Comparison of ENCODE assay signal across 10 cellular contexts in the genomic region with DNA sequence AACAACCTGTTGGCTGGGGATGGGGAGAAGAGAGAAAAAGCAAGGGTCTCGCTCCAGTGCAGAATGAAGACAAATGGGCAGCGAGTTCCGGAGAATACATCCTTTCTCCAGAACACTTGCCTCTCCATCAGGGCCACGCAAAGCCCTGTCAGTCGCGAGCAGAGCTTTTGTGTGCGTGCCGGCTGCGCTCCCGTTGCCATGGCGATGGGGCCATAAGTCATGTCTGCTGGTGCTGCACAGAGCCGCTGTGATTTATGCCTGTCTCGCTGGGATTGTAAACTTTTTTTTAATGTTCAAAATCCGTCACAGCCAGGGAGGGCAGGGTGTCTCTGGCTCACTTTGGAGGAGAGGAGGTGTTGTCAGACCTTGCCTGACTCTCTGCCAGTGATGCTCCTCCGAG.
A peak's percentile ranks its signal among the peaks of the same experiment; 100 is the strongest.
DNase-seq lines count a peak whose midpoint lies in the region; ATAC-seq and TF ChIP-seq lines count a peak whose summit lies in the region.
"Had no signal": no experiment of that assay in that cellular context is flagged by ENCODE, and none has a peak within 500 bp of the region (broad histone marks: within the 10 kb centered on the region; RNA-seq: fewer than 3 reads in every experiment).

No MANE protein-coding gene starts in this region.

- DNase-seq in NCI-H1436 (lab: John Stamatoyannopoulos, UW) (peak; percentile 58), NCI-H1436 treated with DMSO at 0.1 percent for 48 hours (lab: John Stamatoyannopoulos, UW) (no peak), HT-29 (ENCODE audit: low spot score) (peak; percentile 19), cerebellar cortex (ENCODE audit: low spot score) (peak; percentile 72), progenitor cell of endocrine pancreas (ENCODE audit: low spot score, unreplicated experiment) (peak; percentile 13), T-helper 17 cell (no peak), COLO829 (ENCODE audit: low spot score) (no peak)
- DNase-seq: 8988T, colonic mucosa had no signal

- TF ChIP-seq CTCF in progenitor cell of endocrine pancreas (IDR thresholded peaks at IDR 0.05; ENCODE audit: unreplicated experiment), result no peak

- no peaks in the 10 kb centered on the region for H3K27me3 Mint-ChIP-seq in progenitor cell of endocrine pancreas
- no peaks in the 10 kb centered on the region for H3K27me3 Mint-ChIP-seq in T-helper 17 cell

- H3K9me3 ChIP-seq in T-helper 17 cell (ENCODE audit: control insufficient read depth, low read length, poor library complexity, severe bottlenecking), result no peaks in the 10 kb centered on the region
- H3K9me3 ChIP-seq: colonic mucosa had no signal

- H3K27ac Mint-ChIP-seq in progenitor cell of endocrine pancreas, result no peak overlapping the region
- no peak overlapping the region for H3K27ac Mint-ChIP-seq in T-helper 17 cell

- H3K4me3 Mint-ChIP-seq in progenitor cell of endocrine pancreas (ENCODE audit: low read depth), result no peak overlapping the region
- no peak overlapping the region for H3K4me3 Mint-ChIP-seq in T-helper 17 cell

- H3K36me3 Mint-ChIP-seq in progenitor cell of endocrine pancreas (ENCODE audit: insufficient read depth), result peaks cover 2% of the 10 kb centered on the region
- H3K36me3 Mint-ChIP-seq in T-helper 17 cell (ENCODE audit: low read depth), result no peaks in the 10 kb centered on the region

- no peaks in the 10 kb centered on the region for H3K9me3 Mint-ChIP-seq in progenitor cell of endocrine pancreas (ENCODE audit: low read depth)

- ATAC-seq in T-helper 17 cell (no peak), GM19395 (IDR thresholded peaks at IDR 0.05; ENCODE audit: unreplicated experiment) (no peak)

- H3K4me1 Mint-ChIP-seq in progenitor cell of endocrine pancreas (ENCODE audit: low read depth) (no peaks in the 10 kb centered on the region), T-helper 17 cell (no peaks in the 10 kb centered on the region)

Comparison
In these comparisons a context has a peak if more than half of its experiments do, and no peak if none do; other contexts are left out.
1. DNase-seq: peak in NCI-H1436 (single experiment), HT-29 (single experiment), cerebellar cortex (single experiment) and progenitor cell of endocrine pancreas (single experiment); none in NCI-H1436 treated with DMSO at 0.1 percent for 48 hours (single experiment), T-helper 17 cell (0 of 3) and COLO829 (single experiment).